In genomic region chr1:117613249-117613968, GRCh38 we compare ENCODE assay signal across 1 cellular context.
TF ChIP-seq lines count a peak whose summit lies in the region.

No MANE protein-coding gene starts in this region.

TF ChIP-seq in K562, 482 proteins besides CTCF, POLR2A, EP300 and RAD21 (continued from another document and continues in another):
- peak; percentile 82; the same call in 1 of the 2 replicates for TF ChIP-seq RREB1 (CRISPR knock-in tag; IDR thresholded peaks at IDR 0.05)
- TF ChIP-seq COPS2 (conservative IDR thresholded peaks at IDR 0.05): no peak
- TF ChIP-seq DIDO1 (tag; IDR thresholded peaks at IDR 0.05; ENCODE audit: low read depth): no peak
- TF ChIP-seq ETS2 (tag; IDR thresholded peaks at IDR 0.05; ENCODE audit: borderline replicate concordance, poor library complexity, severe bottlenecking): no peak
- no peak for TF ChIP-seq ZNF282 (CRISPR knock-in tag; IDR thresholded peaks at IDR 0.05)
- TF ChIP-seq ZMIZ1 (IDR thresholded peaks at IDR 0.05; ENCODE audit: low read depth in 2 of 2, low read length in 2 of 2): peak in 1 of 2 experiments; percentile 92; a peak in 2 of 4 replicates
- TF ChIP-seq DDX20 (tag; IDR thresholded peaks at IDR 0.05; ENCODE audit: low read depth): no peak
- TF ChIP-seq MAFG (tag; conservative IDR thresholded peaks at IDR 0.05): no peak
- 0 out of 2 replicates have a peak, but pooled peaks have one; percentile 32 for TF ChIP-seq E2F3 (CRISPR knock-in tag; IDR thresholded peaks at IDR 0.05)
- TF ChIP-seq TAL1 (IDR thresholded peaks at IDR 0.05): peak; percentile 97
- no peak for TF ChIP-seq ELF2 (CRISPR knock-in tag; IDR thresholded peaks at IDR 0.05)
- TF ChIP-seq TCF3 (CRISPR knock-in tag; IDR thresholded peaks at IDR 0.05): peak; percentile 98
- no peak for TF ChIP-seq FOXA1 (IDR thresholded peaks at IDR 0.05; ENCODE audit: borderline replicate concordance)
- TF ChIP-seq ZNF639 (CRISPR knock-in tag; conservative IDR thresholded peaks at IDR 0.05 in 1 of 2, IDR thresholded peaks at IDR 0.05 in 1 of 2): no peak
- TF ChIP-seq CHD2 (IDR thresholded peaks at IDR 0.05; ENCODE audit: low read depth, low read length): no peak
- TF ChIP-seq CUX1 (CRISPR knock-in tag; IDR thresholded peaks at IDR 0.05): no peak
- no peak for TF ChIP-seq GABPA (tag; conservative IDR thresholded peaks at IDR 0.05; ENCODE audit: low read depth)
- TF ChIP-seq ZBTB33 (CRISPR knock-in tag; IDR thresholded peaks at IDR 0.05): 0 out of 2 replicates have a peak, but pooled peaks have one; percentile 26
- TF ChIP-seq TFAM (CRISPR knock-in tag; conservative IDR thresholded peaks at IDR 0.05): no peak
- TF ChIP-seq TAF1 (IDR thresholded peaks at IDR 0.05; ENCODE audit: control insufficient read depth, extremely low read depth, insufficient read depth, low read length, severe bottlenecking): peak; percentile 48
- TF ChIP-seq CTBP1 (IDR thresholded peaks at IDR 0.05; ENCODE audit: borderline replicate concordance): peak; percentile 95
- no peak; the same call in 1 of the 2 replicates for TF ChIP-seq ZNF395 (CRISPR knock-in tag; IDR thresholded peaks at IDR 0.05)
- 0 out of 2 replicates have a peak, but pooled peaks have one; percentile 36 for TF ChIP-seq MEF2A (IDR thresholded peaks at IDR 0.05; ENCODE audit: control insufficient read depth, low read depth, low read length)
- no peak for TF ChIP-seq SMARCB1 (IDR thresholded peaks at IDR 0.05; ENCODE audit: insufficient read length, low read depth)
- peak; percentile 62; the same call in 1 of the 2 replicates for TF ChIP-seq ZNF324 (CRISPR knock-in tag; IDR thresholded peaks at IDR 0.05)
- peak; percentile 81; the same call in 1 of the 2 replicates for TF ChIP-seq ZNF449 (CRISPR knock-in tag; IDR thresholded peaks at IDR 0.05)
- TF ChIP-seq SMARCA5 (IDR thresholded peaks at IDR 0.05): no peak; the same call in 1 of the 2 replicates
- no peak for TF ChIP-seq SFPQ (IDR thresholded peaks at IDR 0.05; ENCODE audit: low read depth, low read length)
- TF ChIP-seq RBFOX2 (IDR thresholded peaks at IDR 0.05; ENCODE audit: low read depth, low read length): no peak; the same call in 1 of the 2 replicates
- peak; percentile 95 for TF ChIP-seq SMAD4 (CRISPR knock-in tag; conservative IDR thresholded peaks at IDR 0.05)
- no peak for TF ChIP-seq MAX (CRISPR knock-in tag; IDR thresholded peaks at IDR 0.05)
- peak; percentile 81 for TF ChIP-seq ERF (CRISPR knock-in tag; IDR thresholded peaks at IDR 0.05)
- no peak for TF ChIP-seq SREBF2 (CRISPR knock-in tag; IDR thresholded peaks at IDR 0.05)
- no peak for TF ChIP-seq ZNF3 (CRISPR knock-in tag; IDR thresholded peaks at IDR 0.05)
